ENCODE assay signal across 35 cellular contexts in genomic region chr3:101150504-101150903, GRCh38.
"Had no signal": no experiment of that assay in that cellular context is flagged by ENCODE, and none has a peak within 500 bp of the region (broad histone marks: within the 10 kb centered on the region; RNA-seq: fewer than 3 reads in every experiment).

No MANE protein-coding gene starts in this region.

- DNase-seq: activated CD4-positive, alpha-beta T cell treated with anti-CD3 and anti-CD28 coated beads, Interleukin-2, amount 10 ng/mL, durations not matched to agents 24 days and 14 days; activated CD4-positive, alpha-beta T cell treated with anti-CD3 and anti-CD28 coated beads, Interleukin-2, amount 50 U/mL, for 4 hours; activated CD8-positive, alpha-beta T cell treated with anti-CD3 and anti-CD28 coated beads for 36 hours; activated effector memory CD4-positive, alpha-beta T cell treated with anti-CD3 and anti-CD28 coated beads, Interleukin-2, amount 50 U/mL, for 16 hours; activated naive CD4-positive, alpha-beta T cell; activated naive CD8-positive, alpha-beta T cell treated with anti-CD3 and anti-CD28 coated beads, Interleukin-2, amount 10 ng/mL, durations not matched to agents 7 days and 5 days; activated T-cell treated with anti-CD3 and anti-CD28 coated beads, Interleukin-2, amount 50 U/mL, for 1 hour; activated T-cell treated with anti-CD3 and anti-CD28 coated beads, Interleukin-2, amount 50 U/mL, for 72 hours; amygdala; body of pancreas; caudate nucleus; Kasumi-1; KG1; MM.1S; MV-4-11; NCI-H1092; NCI-H1436 treated with DMSO at 0.1 percent for 48 hours; NCI-H1694 treated with DMSO at 0.1 percent for 48 hours; NCI-H2029; NCI-H345; NCI-H524 treated with DMSO at 0.1 percent for 48 hours; PC-3; SIG-M5; SW 1271; T-helper 1 cell; T-helper 2 cell; T-helper 9 cell had no signal

- H3K9me3 ChIP-seq: body of pancreas had no signal

- H3K27ac ChIP-seq: body of pancreas, RWPE1 had no signal

- H3K4me1 Mint-ChIP-seq: activated naive CD4-positive, alpha-beta T cell treated with anti-CD3 and anti-CD28 coated beads, Interleukin-2, amount 50 U/mL, for 24 hours; activated naive CD8-positive, alpha-beta T cell treated with anti-CD3 and anti-CD28 coated beads, Interleukin-2, amount 10 ng/mL, durations not matched to agents 7 days and 5 days; activated T-helper 17 cell treated with anti-CD3 and anti-CD28 coated beads, Interleukin-2, amount 50 U/mL, for 72 hours had no signal

- H3K36me3 Mint-ChIP-seq: activated naive CD4-positive, alpha-beta T cell treated with anti-CD3 and anti-CD28 coated beads, Interleukin-2, amount 50 U/mL, for 24 hours; activated naive CD8-positive, alpha-beta T cell treated with anti-CD3 and anti-CD28 coated beads, Interleukin-2, amount 10 ng/mL, durations not matched to agents 7 days and 5 days had no signal

- ATAC-seq: activated CD8-positive, alpha-beta T cell treated with anti-CD3 and anti-CD28 coated beads for 36 hours; activated T-cell treated with anti-CD3 and anti-CD28 coated beads, Interleukin-2, amount 50 U/mL, for 72 hours; activated T-helper 17 cell treated with anti-CD3 and anti-CD28 coated beads, Interleukin-2, amount 50 U/mL, for 72 hours; body of pancreas; PC-3; Right ventricle myocardium inferior had no signal

- H3K4me3 Mint-ChIP-seq: activated CD4-positive, alpha-beta T cell treated with anti-CD3 and anti-CD28 coated beads, Interleukin-2, amount 10 ng/mL, durations not matched to agents 24 days and 14 days; activated CD8-positive, alpha-beta T cell treated with anti-CD3 and anti-CD28 coated beads for 36 hours; activated naive CD4-positive, alpha-beta T cell treated with anti-CD3 and anti-CD28 coated beads, Interleukin-2, amount 50 U/mL, for 24 hours; activated naive CD8-positive, alpha-beta T cell treated with anti-CD3 and anti-CD28 coated beads, Interleukin-2, amount 10 ng/mL, durations not matched to agents 7 days and 5 days; activated T-cell treated with anti-CD3 and anti-CD28 coated beads, Interleukin-2, amount 50 U/mL, for 72 hours; activated T-helper 17 cell treated with anti-CD3 and anti-CD28 coated beads, Interleukin-2, amount 50 U/mL, for 72 hours; IgD-negative memory B cell had no signal

- H3K9me3 Mint-ChIP-seq: activated CD4-positive, alpha-beta T cell treated with anti-CD3 and anti-CD28 coated beads, Interleukin-2, amount 10 ng/mL, durations not matched to agents 24 days and 14 days; activated CD8-positive, alpha-beta T cell treated with anti-CD3 and anti-CD28 coated beads for 36 hours; activated naive CD4-positive, alpha-beta T cell treated with anti-CD3 and anti-CD28 coated beads, Interleukin-2, amount 50 U/mL, for 24 hours; activated naive CD8-positive, alpha-beta T cell treated with anti-CD3 and anti-CD28 coated beads, Interleukin-2, amount 10 ng/mL, durations not matched to agents 7 days and 5 days; activated T-cell treated with anti-CD3 and anti-CD28 coated beads, Interleukin-2, amount 50 U/mL, for 72 hours; activated T-helper 17 cell treated with anti-CD3 and anti-CD28 coated beads, Interleukin-2, amount 50 U/mL, for 72 hours had no signal

- FAIRE-seq: astrocyte, bronchial epithelial cell, RCC 7860 had no signal

- H3K4me1 ChIP-seq: body of pancreas had no signal

- H3K27me3 ChIP-seq: body of pancreas had no signal

- H3K27ac Mint-ChIP-seq: activated CD4-positive, alpha-beta T cell treated with anti-CD3 and anti-CD28 coated beads, Interleukin-2, amount 10 ng/mL, durations not matched to agents 24 days and 14 days; activated CD8-positive, alpha-beta T cell treated with anti-CD3 and anti-CD28 coated beads for 36 hours; activated naive CD4-positive, alpha-beta T cell treated with anti-CD3 and anti-CD28 coated beads, Interleukin-2, amount 50 U/mL, for 24 hours; activated naive CD8-positive, alpha-beta T cell treated with anti-CD3 and anti-CD28 coated beads, Interleukin-2, amount 10 ng/mL, durations not matched to agents 7 days and 5 days; activated T-cell treated with anti-CD3 and anti-CD28 coated beads, Interleukin-2, amount 50 U/mL, for 72 hours; activated T-helper 17 cell treated with anti-CD3 and anti-CD28 coated beads, Interleukin-2, amount 50 U/mL, for 72 hours; IgD-negative memory B cell had no signal

- H3K4me3 ChIP-seq: body of pancreas had no signal
